Comparison of ENCODE assay signal across 25 cellular contexts in genomic region chr22:40409613-40410113, GRCh38. TPM values are rescaled to one million over a fixed set of nuclear protein-coding genes. Genes with fewer than 3 reads are reported as not detected.
DNase-seq lines count a peak whose midpoint lies in the region; ATAC-seq, FAIRE-seq and TF ChIP-seq lines count a peak whose summit lies in the region.
"Had no signal": no experiment of that assay in that cellular context is flagged by ENCODE, and none has a peak within 500 bp of the region (broad histone marks: within the 10 kb centered on the region; RNA-seq: fewer than 3 reads in every experiment).

No MANE protein-coding gene starts in this region.

- H3K4me1 ChIP-seq in PC-9 (replicated peaks; ENCODE audit: insufficient read depth) (peaks cover 13% of the 10 kb centered on the region), H1 (replicated peaks in 1 of 4; ENCODE audit: control insufficient read depth in 3 of 4, insufficient read depth in 4 of 4, low read length in 3 of 4) (no peaks in the 10 kb centered on the region)
- H3K4me1 ChIP-seq: BE2C, neural progenitor cell, prostate gland had no signal

- H3K27me3 ChIP-seq in PC-9 (ENCODE audit: insufficient read depth, low read depth) (no peaks in the 10 kb centered on the region), H1 (replicated peaks in 1 of 4; ENCODE audit: control insufficient read depth in 3 of 4, extremely low read depth in 1 of 4, insufficient read depth in 3 of 4, low read length in 3 of 4) (no peaks in the 10 kb centered on the region)
- H3K27me3 ChIP-seq: BE2C, neural progenitor cell, upper lobe of left lung had no signal

- POLR2A ChIA-PET in PC-9 (lab: Charles Lee; ENCODE audit: unreplicated experiment) (interaction anchor here (0.6 kb wide), 1 partner anchor 64 kb away, joined by 9 read pairs; no protein-coding TSS in a partner anchor), H1 (lab: Charles Lee; ENCODE audit: partially characterized antibody) (interaction anchor here (1.2 to 2.6 kb wide), 3 partner anchors 10 to 39 kb away, joined by 3 to 11 read pairs (median 8); partner anchors contain the start of gene SGSM3)

- BruUV-seq in PC-9 (replicated peaks; lab: Mats Ljungman, UMichigan), result no TSS peak

- H3K27ac ChIP-seq in PC-9 (no peak overlapping the region), H1 (ENCODE audit: low read depth, low read length) (no peak overlapping the region)
- H3K27ac ChIP-seq: neural progenitor cell, prostate gland, upper lobe of left lung, VCaP had no signal

- no peak for ATAC-seq in stimulated activated naive B cell treated with anti-CD40 and anti-IgM and Interleukin-4, amounts not matched to agents 10 μg/mL and 1 μg/mL and 100 μg/mL, for 72 hours (replicated peaks)
- ATAC-seq in HG02642 (IDR thresholded peaks at IDR 0.05; ENCODE audit: poor library complexity, unreplicated experiment) (no peak), GM21786 (IDR thresholded peaks at IDR 0.05; ENCODE audit: unreplicated experiment) (no peak)
- no peak for ATAC-seq in activated CD8-positive, alpha-beta memory T cell treated with anti-CD3 and anti-CD28 coated beads, Interleukin-2, amount 10 ng/mL, durations not matched to agents 7 days and 5 days
- ATAC-seq: mucosa of descending colon, Right ventricle myocardium inferior had no signal

- H3K9me3 ChIP-seq in PC-9 (ENCODE audit: insufficient read depth, low read depth) (no peaks in the 10 kb centered on the region), H1 (ENCODE audit: insufficient read depth in 2 of 2, low read depth in 1 of 2, low read length in 1 of 2) (no peaks in the 10 kb centered on the region)
- H3K9me3 ChIP-seq: BE2C, mucosa of descending colon, prostate gland, upper lobe of left lung had no signal

- no peak for DNase-seq in activated naive CD8-positive, alpha-beta T cell treated with anti-CD3 and anti-CD28 coated beads for 36 hours
- DNase-seq in PC-9, result no peak
- no peak for DNase-seq in H1 (ENCODE audit: low read depth in 1 of 2, low spot score in 2 of 2)
- no peak for DNase-seq in stimulated activated naive B cell treated with anti-CD40 and anti-IgM and Interleukin-4, amounts not matched to agents 10 μg/mL and 1 μg/mL and 100 μg/mL, for 72 hours
- DNase-seq in activated CD8-positive, alpha-beta memory T cell treated with anti-CD3 and anti-CD28 coated beads, Interleukin-2, amount 10 ng/mL, durations not matched to agents 7 days and 5 days, result no peak
- DNase-seq: activated CD4-positive, alpha-beta T cell treated with anti-CD3 and anti-CD28 coated beads, Interleukin-2, amount 50 U/mL, for 4 hours; activated naive CD4-positive, alpha-beta T cell; amygdala; BE2C; COR-L47; NCI-H1092; NCI-H187; NCI-H526 treated with DMSO at 0.1 percent for 48 hours; stimulated activated CD4-positive, alpha-beta T cell treated with anti-CD3 and anti-CD28 coated beads, Interleukin-15, amount 100 ng/mL, for 24 hours had no signal

- no peak overlapping the region; the same call in 1 of the 2 replicates for H2BK5ac ChIP-seq in H1 (ENCODE audit: low read depth, low read length)

- no peak overlapping the region for H2BK20ac ChIP-seq in H1 (ENCODE audit: low read length)

- TF ChIP-seq CTCF in PC-9 (conservative IDR thresholded peaks at IDR 0.05), result no peak
- TF ChIP-seq CTCF in H1 (IDR thresholded peaks at IDR 0.05; ENCODE audit: control extremely low read depth in 1 of 3, insufficient read depth in 1 of 3, low read depth in 1 of 3, low read length in 3 of 3), result no peak

- H4K20me1 ChIP-seq in PC-9 (ENCODE audit: insufficient read depth) (peaks cover 6% of the 10 kb centered on the region; the same call in 1 of the 2 replicates), H1 (replicated peaks in 1 of 2; ENCODE audit: control insufficient read depth in 1 of 2, insufficient read depth in 2 of 2, low read length in 2 of 2) (peaks cover 1 to 5% of the 10 kb centered on the region in 2 experiments)

- TF ChIP-seq POLR2A in H1 (IDR thresholded peaks at IDR 0.05; ENCODE audit: control extremely low read depth in 1 of 2, low read depth in 2 of 2, low read length in 2 of 2), result 0 out of 3 replicates have a peak, but pooled peaks of 1 of the 2 experiments have one; percentile 24

- peak overlapping the region; percentile 22 for H3K27ac Mint-ChIP-seq in activated naive CD8-positive, alpha-beta T cell
- H3K27ac Mint-ChIP-seq in activated naive CD8-positive, alpha-beta T cell treated with anti-CD3 and anti-CD28 coated beads for 36 hours, result no peak overlapping the region
- peak overlapping the region; percentile 82 for H3K27ac Mint-ChIP-seq in stimulated activated naive B cell treated with anti-CD40 and anti-IgM and Interleukin-4, amounts not matched to agents 10 μg/mL and 1 μg/mL and 100 μg/mL, for 72 hours
- H3K27ac Mint-ChIP-seq in activated CD8-positive, alpha-beta memory T cell treated with anti-CD3 and anti-CD28 coated beads, Interleukin-2, amount 10 ng/mL, durations not matched to agents 7 days and 5 days, result no peak overlapping the region
- H3K27ac Mint-ChIP-seq: neural progenitor cell had no signal

- no peak overlapping the region for H3K18ac ChIP-seq in H1 (ENCODE audit: extremely low read depth, low read length)

- H3K9ac ChIP-seq in H1 (replicated peaks in 1 of 4; ENCODE audit: extremely low read depth in 1 of 4, low read depth in 3 of 4, low read length in 3 of 4), result no peak overlapping the region
- H3K9ac ChIP-seq: neural progenitor cell had no signal

- H3F3A ChIP-seq in PC-9 (ENCODE audit: insufficient read depth, low read depth), result peaks cover 25% of the 10 kb centered on the region; the same call in 1 of the 2 replicates

- TF ChIP-seq RAD21 in H1 (IDR thresholded peaks at IDR 0.05 in 1 of 2, conservative IDR thresholded peaks at IDR 0.05 in 1 of 2; ENCODE audit: low read depth in 2 of 2, low read length in 2 of 2), result no peak

- H2AFZ ChIP-seq in PC-9, result no peak overlapping the region
- H2AFZ ChIP-seq in H1 (ENCODE audit: low read length), result no peak overlapping the region
- H2AFZ ChIP-seq: neural progenitor cell had no signal

- CTCF ChIA-PET in PC-9 (lab: Charles Lee), result interaction anchor here (0.6 kb wide), 1 partner anchor 13 kb away, joined by 3 read pairs; no protein-coding TSS in a partner anchor
- CTCF ChIA-PET in H1 (lab: Charles Lee; ENCODE audit: partially characterized antibody), result interaction anchor here (1.2 to 2.4 kb wide), 4 partner anchors 10 to 32 kb away, joined by 3 to 10 read pairs (median 5); no protein-coding TSS in a partner anchor
- CTCF ChIA-PET in activated CD8-positive, alpha-beta memory T cell treated with anti-CD3 and anti-CD28 coated beads, Interleukin-2, amount 10 ng/mL, durations not matched to agents 7 days and 5 days (lab: Charles Lee), result interaction anchor here (1.0 to 1.1 kb wide), 2 partner anchors 27 to 69 kb away, joined by 3 read pairs; no protein-coding TSS in a partner anchor

- FAIRE-seq in H1 (lab: Jason Lieb, UNC), result no peak
- FAIRE-seq: H54, islet of Langerhans had no signal

- no peak overlapping the region for H3K4me3 Mint-ChIP-seq in activated naive CD8-positive, alpha-beta T cell
- H3K4me3 Mint-ChIP-seq in activated naive CD8-positive, alpha-beta T cell treated with anti-CD3 and anti-CD28 coated beads for 36 hours, result no peak overlapping the region
- H3K4me3 Mint-ChIP-seq in stimulated activated naive B cell treated with anti-CD40 and anti-IgM and Interleukin-4, amounts not matched to agents 10 μg/mL and 1 μg/mL and 100 μg/mL, for 72 hours, result peak overlapping the region in 1 of 2 donors; percentile 16
- H3K4me3 Mint-ChIP-seq in activated CD8-positive, alpha-beta memory T cell treated with anti-CD3 and anti-CD28 coated beads, Interleukin-2, amount 10 ng/mL, durations not matched to agents 7 days and 5 days, result no peak overlapping the region
- H3K4me3 Mint-ChIP-seq: neural progenitor cell had no signal

- H3K4me3 ChIP-seq in PC-9 (no peak overlapping the region), H1 (ENCODE audit: extremely low read depth in 1 of 4, insufficient read depth in 2 of 4, low read depth in 3 of 4, low read length in 4 of 4) (no peak overlapping the region)
- H3K4me3 ChIP-seq: mucosa of descending colon, neural progenitor cell, prostate gland, upper lobe of left lung had no signal

- no peaks in the 10 kb centered on the region; the same call in 1 of the 2 replicates for H3K79me1 ChIP-seq in H1 (ENCODE audit: low read depth, low read length)

- H3K36me3 Mint-ChIP-seq in activated naive CD8-positive, alpha-beta T cell, result peaks cover 6% of the 10 kb centered on the region
- peaks cover 8% of the 10 kb centered on the region for H3K36me3 Mint-ChIP-seq in activated naive CD8-positive, alpha-beta T cell treated with anti-CD3 and anti-CD28 coated beads for 36 hours
- peaks cover 46 to 61% of the 10 kb centered on the region in 2 donors for H3K36me3 Mint-ChIP-seq in stimulated activated naive B cell treated with anti-CD40 and anti-IgM and Interleukin-4, amounts not matched to agents 10 μg/mL and 1 μg/mL and 100 μg/mL, for 72 hours
- H3K36me3 Mint-ChIP-seq in activated CD8-positive, alpha-beta memory T cell treated with anti-CD3 and anti-CD28 coated beads, Interleukin-2, amount 10 ng/mL, durations not matched to agents 7 days and 5 days, result peaks cover 7% of the 10 kb centered on the region

- H3K14ac ChIP-seq in H1 (ENCODE audit: insufficient read length), result no peak overlapping the region

- H3K23me2 ChIP-seq in H1 (ENCODE audit: low read depth, low read length), result no peaks in the 10 kb centered on the region

- H3K9me2 ChIP-seq in PC-9 (ENCODE audit: insufficient read depth), result no peaks in the 10 kb centered on the region

- H3K27me3 Mint-ChIP-seq in activated naive CD8-positive, alpha-beta T cell, result no peaks in the 10 kb centered on the region
- no peaks in the 10 kb centered on the region for H3K27me3 Mint-ChIP-seq in activated naive CD8-positive, alpha-beta T cell treated with anti-CD3 and anti-CD28 coated beads for 36 hours
- no peaks in the 10 kb centered on the region for H3K27me3 Mint-ChIP-seq in stimulated activated naive B cell treated with anti-CD40 and anti-IgM and Interleukin-4, amounts not matched to agents 10 μg/mL and 1 μg/mL and 100 μg/mL, for 72 hours
- H3K27me3 Mint-ChIP-seq in activated CD8-positive, alpha-beta memory T cell treated with anti-CD3 and anti-CD28 coated beads, Interleukin-2, amount 10 ng/mL, durations not matched to agents 7 days and 5 days, result no peaks in the 10 kb centered on the region

- H2BK120ac ChIP-seq in H1 (replicated peaks; ENCODE audit: low read depth, low read length), result no peak overlapping the region

- TF ChIP-seq EP300 in H1 (IDR thresholded peaks at IDR 0.05; ENCODE audit: borderline replicate concordance in 1 of 2, low read depth in 2 of 2, low read length in 2 of 2), result no peak

- H3K9me3 Mint-ChIP-seq in activated naive CD8-positive, alpha-beta T cell (ENCODE audit: low read depth), result no peaks in the 10 kb centered on the region
- no peaks in the 10 kb centered on the region for H3K9me3 Mint-ChIP-seq in activated naive CD8-positive, alpha-beta T cell treated with anti-CD3 and anti-CD28 coated beads for 36 hours
- H3K9me3 Mint-ChIP-seq in stimulated activated naive B cell treated with anti-CD40 and anti-IgM and Interleukin-4, amounts not matched to agents 10 μg/mL and 1 μg/mL and 100 μg/mL, for 72 hours, result no peaks in the 10 kb centered on the region
- H3K9me3 Mint-ChIP-seq in activated CD8-positive, alpha-beta memory T cell treated with anti-CD3 and anti-CD28 coated beads, Interleukin-2, amount 10 ng/mL, durations not matched to agents 7 days and 5 days (ENCODE audit: low read depth), result no peaks in the 10 kb centered on the region
- H3K9me3 Mint-ChIP-seq: neural progenitor cell had no signal

- H4K8ac ChIP-seq in H1 (ENCODE audit: extremely low read depth, insufficient read depth, low read length), result peak overlapping the region; percentile 57; the same call in 1 of the 2 replicates

- H4K91ac ChIP-seq in H1 (replicated peaks; ENCODE audit: insufficient read length, low read length), result no peak overlapping the region

- no peak overlapping the region for H3K56ac ChIP-seq in H1 (replicated peaks; ENCODE audit: insufficient read length, low read depth, low read length)

- H2BK15ac ChIP-seq in H1 (ENCODE audit: low read length), result no peak overlapping the region

- H3K36me3 ChIP-seq in PC-9 (ENCODE audit: low read depth) (peaks cover 23% of the 10 kb centered on the region; the same call in 1 of the 2 replicates), H1 (ENCODE audit: control insufficient read depth in 2 of 4, insufficient read depth in 4 of 4, low read length in 3 of 4) (peaks cover 9 to 45% (median 30%) of the 10 kb centered on the region in 4 experiments; a peak in 7 of 8 replicates)
- H3K36me3 ChIP-seq: neural progenitor cell had no signal

- no peak overlapping the region for H3K4ac ChIP-seq in H1 (replicated peaks; ENCODE audit: insufficient read length, low read depth, low read length)

- H3K4me2 ChIP-seq in PC-9, result peak overlapping the region; percentile 9
- no peak overlapping the region for H3K4me2 ChIP-seq in H1 (ENCODE audit: insufficient read depth in 1 of 2, low read depth in 2 of 2, low read length in 2 of 2)
- H3K4me2 ChIP-seq: neural progenitor cell had no signal

- no peak overlapping the region for H3K23ac ChIP-seq in H1 (ENCODE audit: insufficient read length)

- WGBS in H1 (ENCODE audit: extremely low coverage in 1 of 2, insufficient coverage in 1 of 2, insufficient read length in 1 of 2, insufficient replicate concordance in 2 of 2, low coverage in 1 of 2, low lambda C conversion rate in 2 of 2, missing lambda C conversion rate in 1 of 2), 2 experiments, result 94% methylated on average over 3 of the region's 11 CpGs; no CpG with 5 or more reads in 1 of the 2 experiments

- no peak overlapping the region for H4K5ac ChIP-seq in H1 (ENCODE audit: insufficient read length, low read depth, low read length)

- intact Hi-C loops in PC-9 (cut with micrococcal nuclease; ENCODE audit: unreplicated experiment), result no loop called here

- H3K4me1 Mint-ChIP-seq in activated naive CD8-positive, alpha-beta T cell (ENCODE audit: low read depth), result peaks cover 9% of the 10 kb centered on the region
- no peaks in the 10 kb centered on the region for H3K4me1 Mint-ChIP-seq in activated naive CD8-positive, alpha-beta T cell treated with anti-CD3 and anti-CD28 coated beads for 36 hours
- H3K4me1 Mint-ChIP-seq in stimulated activated naive B cell treated with anti-CD40 and anti-IgM and Interleukin-4, amounts not matched to agents 10 μg/mL and 1 μg/mL and 100 μg/mL, for 72 hours, result peaks cover 18 to 55% of the 10 kb centered on the region in 2 donors
- H3K4me1 Mint-ChIP-seq in activated CD8-positive, alpha-beta memory T cell treated with anti-CD3 and anti-CD28 coated beads, Interleukin-2, amount 10 ng/mL, durations not matched to agents 7 days and 5 days, result peaks cover 3% of the 10 kb centered on the region
- H3K4me1 Mint-ChIP-seq: neural progenitor cell had no signal

- no peak overlapping the region for H2BK12ac ChIP-seq in H1 (ENCODE audit: low read depth, low read length)

- no peaks in the 10 kb centered on the region for H3K79me2 ChIP-seq in PC-9 (ENCODE audit: low read depth)
- no peaks in the 10 kb centered on the region for H3K79me2 ChIP-seq in H1 (ENCODE audit: control insufficient read depth in 1 of 2, insufficient read depth in 2 of 2, low read length in 2 of 2)

- H2AK5ac ChIP-seq in H1 (ENCODE audit: low read depth, low read length), result no peak overlapping the region

RNA-seq across cellular contexts. Expression of gene SGSM3, which starts 39.3 kb away (rescaled TPM):
- total RNA-seq in activated naive CD8-positive, alpha-beta T cell treated with anti-CD3 and anti-CD28 coated beads for 36 hours, result 10 to 100 TPM; 37.6 to 41.4 TPM
- total RNA-seq in PC-9 (2021), result 90.4 and 99.4 TPM in 2 replicates
- total RNA-seq in H1 (2021; fragmentation: NEBNext Ultra II Directional; extraction: Animal tissue kit (Norgen Biotek cat#: 25700)), result 51.5 and 53.8 TPM in 2 replicates
- polyA plus RNA-seq in H1 (2011; rRNA removed), result 59.5 and 94.8 TPM in 2 replicates
- polyA plus RNA-seq in H1 (2011; cell fraction: cytosol; rRNA removed), result 80.8 TPM
- polyA plus RNA-seq in H1 (2011; cell fraction: nucleus; rRNA removed), result 475 TPM
- 44.2 to 80.3 TPM (median 66.4 TPM) in 4 replicates for polyA plus RNA-seq in H1 (2012, experiment 1 of 2)
- polyA plus RNA-seq in H1 (2012, experiment 2 of 2), result 45.6 TPM
- polyA plus RNA-seq in H1 (2013, experiment 1 of 2), result 34.8 TPM
- polyA plus RNA-seq in H1 (2013, experiment 2 of 2), result 32.9 TPM
- 30.5 and 31.3 TPM in 2 replicates for polyA minus RNA-seq in H1 (2011; rRNA and poly(A)+ RNA removed)
- polyA minus RNA-seq in H1 (2011; cell fraction: cytosol; rRNA and poly(A)+ RNA removed), result 37.9 TPM
- 83.9 TPM for polyA minus RNA-seq in H1 (2011; cell fraction: nucleus; rRNA and poly(A)+ RNA removed)
- total RNA-seq in activated CD8-positive, alpha-beta memory T cell treated with anti-CD3 and anti-CD28 coated beads, Interleukin-2, amount 10 ng/mL, durations not matched to agents 7 days and 5 days, result 10 to 100 TPM; 57.6 to 86.3 TPM

Comparison
In these comparisons a context has a peak if more than half of its experiments do, and no peak if none do; other contexts are left out.
1. H3K27ac Mint-ChIP-seq: peak in activated naive CD8-positive, alpha-beta T cell (single experiment) and stimulated activated naive B cell treated with anti-CD40 and anti-IgM and Interleukin-4, amounts not matched to agents 10 μg/mL and 1 μg/mL and 100 μg/mL, for 72 hours (single experiment); none in activated naive CD8-positive, alpha-beta T cell treated with anti-CD3 and anti-CD28 coated beads for 36 hours (single experiment) and activated CD8-positive, alpha-beta memory T cell treated with anti-CD3 and anti-CD28 coated beads, Interleukin-2, amount 10 ng/mL, durations not matched to agents 7 days and 5 days (single experiment).